In genomic region chr9:128254362-128254761, GRCh38 we compare ENCODE assay signal across 20 cellular contexts. TPM values are rescaled to one million over a fixed set of nuclear protein-coding genes. Genes with fewer than 3 reads are reported as not detected.
DNase-seq lines count a peak whose midpoint lies in the region; TF ChIP-seq lines count a peak whose summit lies in the region.
"Had no signal": no experiment of that assay in that cellular context is flagged by ENCODE, and none has a peak within 500 bp of the region (broad histone marks: within the 10 kb centered on the region; RNA-seq: fewer than 3 reads in every experiment).

No MANE protein-coding gene starts in this region.

- H3K36me3 Mint-ChIP-seq in Caco-2 (ENCODE audit: insufficient read depth, unreplicated experiment) = peaks cover 40% of the 10 kb centered on the region
- peaks cover 3% of the 10 kb centered on the region for H3K36me3 Mint-ChIP-seq in neural crest cell (ENCODE audit: low read depth)
- H3K36me3 Mint-ChIP-seq in activated naive CD8-positive, alpha-beta T cell treated with anti-CD3 and anti-CD28 coated beads for 36 hours = peaks cover 9% of the 10 kb centered on the region

- H2AFZ ChIP-seq in PC-9 = no peak overlapping the region

- DNase-seq in Caco-2 (no peak), PC-9 (no peak), dorsolateral prefrontal cortex (no peak), neural crest cell (ENCODE audit: low read depth, low spot score) (no peak), HPDE6-E6E7 (ENCODE audit: extremely low spot score) (no peak)
- no peak for DNase-seq in activated CD4-positive, CD25-positive, alpha-beta regulatory T cell treated with anti-CD3 and anti-CD28 coated beads, Interleukin-2, amount 50 U/mL, for 72 hours
- no peak for DNase-seq in activated naive CD8-positive, alpha-beta T cell treated with anti-CD3 and anti-CD28 coated beads for 36 hours
- no peak for DNase-seq in stimulated activated CD4-positive, alpha-beta T cell treated with anti-CD3 and anti-CD28 coated beads, Interleukin-4, amount 100 ng/mL, for 1 hour
- DNase-seq: 8988T; AML-193; CD8-positive, alpha-beta T cell; GDM1; IMR-90; NCI-H1105; NCI-H1694; NCI-H2081 treated with DMSO at 0.1 percent for 48 hours; NCI-H446; NCI-H526; SIG-M5; SK-N-SH had no signal

- peaks cover 29% of the 10 kb centered on the region; the same call in 1 of the 2 replicates for H3F3A ChIP-seq in PC-9 (ENCODE audit: insufficient read depth, low read depth)

- POLR2A ChIA-PET in Caco-2 (lab: Charles Lee) (no interaction called here), PC-9 (lab: Charles Lee; ENCODE audit: unreplicated experiment) (interaction anchor here (0.6 kb wide), 1 partner anchor 53 kb away, joined by 3 read pairs; no protein-coding TSS in a partner anchor)

- no peaks in the 10 kb centered on the region for H3K9me3 ChIP-seq in Caco-2
- H3K9me3 ChIP-seq in PC-9 (ENCODE audit: insufficient read depth, low read depth) = no peaks in the 10 kb centered on the region
- H3K9me3 ChIP-seq: SK-N-SH had no signal

- no peaks in the 10 kb centered on the region for H3K9me2 ChIP-seq in PC-9 (ENCODE audit: insufficient read depth)
- H3K9me2 ChIP-seq: SK-N-SH had no signal

- no peaks in the 10 kb centered on the region for H3K27me3 ChIP-seq in Caco-2 (replicated peaks; ENCODE audit: control insufficient read depth, insufficient read depth, low read length)
- no peaks in the 10 kb centered on the region for H3K27me3 ChIP-seq in PC-9 (ENCODE audit: insufficient read depth, low read depth)
- H3K27me3 ChIP-seq in dorsolateral prefrontal cortex = peaks cover 0 to 5% (median 0%) of the 10 kb centered on the region in 45 donors

- H3K4me3 ChIP-seq in Caco-2 (ENCODE audit: low read depth, low read length) = no peak overlapping the region
- H3K4me3 ChIP-seq in PC-9 = no peak overlapping the region
- H3K4me3 ChIP-seq in dorsolateral prefrontal cortex = no peak overlapping the region

- CTCF ChIA-PET in Caco-2 (lab: Charles Lee) = interaction anchor here (0.5 to 1.9 kb wide), 4 partner anchors 13 to 618 kb away, joined by 3 to 6 read pairs (median 4); partner anchors contain the start of gene BBLN
- CTCF ChIA-PET in PC-9 (lab: Charles Lee) = no interaction called here

- H3K4me1 ChIP-seq in Caco-2 (peaks cover 7% of the 10 kb centered on the region; the same call in 1 of the 2 replicates), PC-9 (replicated peaks; ENCODE audit: insufficient read depth) (no peaks in the 10 kb centered on the region)

- intact Hi-C loops in Caco-2 (cut with micrococcal nuclease; ENCODE audit: unreplicated experiment) = no loop called here
- intact Hi-C loops in PC-9 (cut with micrococcal nuclease; ENCODE audit: unreplicated experiment) = loop anchor here (2.0 kb wide), 1 partner anchor 130 kb away; no protein-coding TSS in a partner anchor
- intact Hi-C loops in dorsolateral prefrontal cortex (cut with DNase I) = no loop called here

- H3K27me3 Mint-ChIP-seq in Caco-2 (ENCODE audit: insufficient read depth, unreplicated experiment) = no peaks in the 10 kb centered on the region
- H3K27me3 Mint-ChIP-seq in neural crest cell (ENCODE audit: low read depth) = peaks cover 5% of the 10 kb centered on the region
- no peaks in the 10 kb centered on the region for H3K27me3 Mint-ChIP-seq in activated naive CD8-positive, alpha-beta T cell treated with anti-CD3 and anti-CD28 coated beads for 36 hours

- BruUV-seq in Caco-2 (replicated peaks; lab: Mats Ljungman, UMichigan) = no TSS peak
- TSS peak; percentile 17 for BruUV-seq in PC-9 (replicated peaks; lab: Mats Ljungman, UMichigan)

- no peaks in the 10 kb centered on the region for H3K79me2 ChIP-seq in PC-9 (ENCODE audit: low read depth)

- H3K4me3 Mint-ChIP-seq in Caco-2 (ENCODE audit: unreplicated experiment) (no peak overlapping the region), neural crest cell (peak overlapping the region; percentile 41)
- no peak overlapping the region for H3K4me3 Mint-ChIP-seq in activated naive CD8-positive, alpha-beta T cell treated with anti-CD3 and anti-CD28 coated beads for 36 hours
- H3K4me3 Mint-ChIP-seq: CD8-positive, alpha-beta T cell had no signal

- peak overlapping the region; percentile 69 for H3K27ac Mint-ChIP-seq in Caco-2 (ENCODE audit: unreplicated experiment)
- peak overlapping the region; percentile 57 for H3K27ac Mint-ChIP-seq in neural crest cell (ENCODE audit: unreplicated experiment)
- H3K27ac Mint-ChIP-seq in activated naive CD8-positive, alpha-beta T cell treated with anti-CD3 and anti-CD28 coated beads for 36 hours = no peak overlapping the region
- H3K27ac Mint-ChIP-seq: CD8-positive, alpha-beta T cell had no signal

- TF ChIP-seq CTCF in Caco-2 (IDR thresholded peaks at IDR 0.05; ENCODE audit: insufficient read depth in 1 of 2, low read depth in 1 of 2, low read length in 1 of 2, severe bottlenecking in 1 of 2, unreplicated experiment in 1 of 2) = no peak
- TF ChIP-seq CTCF in PC-9 (conservative IDR thresholded peaks at IDR 0.05) = no peak
- TF ChIP-seq CTCF in dorsolateral prefrontal cortex (IDR thresholded peaks at IDR 0.05 in 54 of 56, conservative IDR thresholded peaks at IDR 0.05 in 2 of 56; ENCODE audit: low read depth in 1 of 56, partially characterized antibody in 56 of 56) = no peak
- no peak for TF ChIP-seq CTCF in neural crest cell (conservative IDR thresholded peaks at IDR 0.05)

- H3K9me3 Mint-ChIP-seq in Caco-2 (ENCODE audit: unreplicated experiment) = no peaks in the 10 kb centered on the region
- no peaks in the 10 kb centered on the region for H3K9me3 Mint-ChIP-seq in neural crest cell
- no peaks in the 10 kb centered on the region for H3K9me3 Mint-ChIP-seq in activated naive CD8-positive, alpha-beta T cell treated with anti-CD3 and anti-CD28 coated beads for 36 hours
- H3K9me3 Mint-ChIP-seq: CD8-positive, alpha-beta T cell had no signal

- no peak overlapping the region for H3K4me2 ChIP-seq in PC-9
- H3K4me2 ChIP-seq: SK-N-SH had no signal

- H3K4me1 Mint-ChIP-seq in Caco-2 (ENCODE audit: low read depth, unreplicated experiment) = peaks cover 8% of the 10 kb centered on the region
- H3K4me1 Mint-ChIP-seq in neural crest cell = peaks cover 28% of the 10 kb centered on the region
- H3K4me1 Mint-ChIP-seq in activated naive CD8-positive, alpha-beta T cell treated with anti-CD3 and anti-CD28 coated beads for 36 hours = peaks cover 11% of the 10 kb centered on the region

- no peaks in the 10 kb centered on the region for H4K20me1 ChIP-seq in PC-9 (ENCODE audit: insufficient read depth)

- H3K36me3 ChIP-seq in Caco-2 (ENCODE audit: control insufficient read depth, insufficient read depth, low read length) (0 out of 2 replicates have a peak, but pooled peaks cover 1% of the 10 kb centered on the region), PC-9 (ENCODE audit: low read depth) (no peaks in the 10 kb centered on the region)

- no peak overlapping the region for H3K27ac ChIP-seq in PC-9
- H3K27ac ChIP-seq in dorsolateral prefrontal cortex = peak overlapping the region in 42 of 59 donors; percentile 12 to 90 (median 62)

RNA-seq across cellular contexts. Expression of gene GOLGA2, which starts 21.4 kb away (rescaled TPM):
- total RNA-seq in Caco-2 (2022) = 97.7 and 102 TPM in 2 replicates
- 175 and 188 TPM in 2 replicates for total RNA-seq in PC-9 (2021)
- total RNA-seq in dorsolateral prefrontal cortex = 100 to 1,000 TPM in 36 of 120 experiments, 10 to 100 TPM in 84; 59.2 to 145 (median 94.1) TPM
- total RNA-seq in neural crest cell = 56.9 and 64.1 TPM in 2 replicates
- 10 to 100 TPM; 23.4 to 24.3 TPM for total RNA-seq in activated naive CD8-positive, alpha-beta T cell treated with anti-CD3 and anti-CD28 coated beads for 36 hours

RNA-seq across cellular contexts. Expression of gene SWI5, which starts 21.7 kb away (rescaled TPM):
- 18.0 and 19.8 TPM in 2 replicates for total RNA-seq in Caco-2 (2022)
- 70.4 and 86.0 TPM in 2 replicates for total RNA-seq in PC-9 (2021)
- total RNA-seq in dorsolateral prefrontal cortex = 10 to 100 TPM; 11.3 to 29.4 (median 16.7) TPM
- total RNA-seq in neural crest cell = 17.1 and 20.7 TPM in 2 replicates
- 10 to 100 TPM; 16.9 to 19.4 TPM for total RNA-seq in activated naive CD8-positive, alpha-beta T cell treated with anti-CD3 and anti-CD28 coated beads for 36 hours

RNA-seq across cellular contexts. Expression of gene DNM1, which starts 51.2 kb away (rescaled TPM):
- total RNA-seq in Caco-2 (2022) (3.9 and 5.2 TPM in 2 replicates), PC-9 (2021) (134 and 148 TPM in 2 replicates), dorsolateral prefrontal cortex (1,000 to 10,000 TPM in 1 of 120 experiments, 100 to 1,000 TPM in 119; 213 to 1,033 (median 740) TPM), neural crest cell (84.0 and 87.2 TPM in 2 replicates)
- total RNA-seq in activated naive CD8-positive, alpha-beta T cell treated with anti-CD3 and anti-CD28 coated beads for 36 hours = under 1 TPM; 0.37 to 0.58 TPM

Comparison
In these comparisons a context has a peak if more than half of its experiments do, and no peak if none do; other contexts are left out.
1. RNA of gene DNM1, which starts 51.2 kb away (total RNA-seq): 213 to 1,033 TPM in dorsolateral prefrontal cortex, 134 to 148 TPM in PC-9 and 84.0 to 87.2 TPM in neural crest cell; 3.9 to 5.2 TPM in Caco-2 and 0.37 to 0.58 TPM in activated naive CD8-positive, alpha-beta T cell treated with anti-CD3 and anti-CD28 coated beads for 36 hours; every median in the first group is over 10 times any median in the second.